ENCODE assay signal across 1 cellular context in the genomic region with DNA sequence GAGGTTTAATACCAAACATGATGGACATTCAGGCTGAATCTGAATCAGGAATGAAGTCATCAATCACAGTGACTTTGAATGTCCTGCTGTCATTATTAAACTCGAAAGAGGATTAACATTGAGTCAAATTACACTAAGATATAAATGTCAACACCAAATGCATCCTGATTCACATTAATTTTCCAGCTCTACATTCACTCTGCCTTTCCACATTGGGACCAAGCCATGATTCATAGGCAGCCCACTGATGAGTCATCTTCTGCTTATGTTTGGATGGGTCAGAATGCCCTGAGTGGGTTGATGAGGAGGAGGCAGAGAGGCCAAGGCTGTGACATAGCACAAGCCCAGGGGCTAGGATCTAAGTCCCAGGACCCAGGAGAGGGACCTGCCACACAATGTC.
TF ChIP-seq lines count a peak whose summit lies in the region.

No MANE protein-coding gene starts in this region.

TF ChIP-seq in HCT116, 20 proteins besides CTCF, POLR2A, EP300 and RAD21 (continued from another document):
- TF ChIP-seq REST (IDR thresholded peaks at IDR 0.05; ENCODE audit: low read depth) = no peak
- no peak for TF ChIP-seq EZH2 (IDR thresholded peaks at IDR 0.05)
- TF ChIP-seq ZFX (IDR thresholded peaks at IDR 0.05) = no peak
- TF ChIP-seq CEBPB (IDR thresholded peaks at IDR 0.05; ENCODE audit: low read depth) = peak; percentile 33; the same call in 1 of the 2 replicates
- no peak for TF ChIP-seq ZNF274 (IDR thresholded peaks at IDR 0.05; ENCODE audit: low read depth, low read length)
